1 cellular context compared by ENCODE assay signal in the genomic region with DNA sequence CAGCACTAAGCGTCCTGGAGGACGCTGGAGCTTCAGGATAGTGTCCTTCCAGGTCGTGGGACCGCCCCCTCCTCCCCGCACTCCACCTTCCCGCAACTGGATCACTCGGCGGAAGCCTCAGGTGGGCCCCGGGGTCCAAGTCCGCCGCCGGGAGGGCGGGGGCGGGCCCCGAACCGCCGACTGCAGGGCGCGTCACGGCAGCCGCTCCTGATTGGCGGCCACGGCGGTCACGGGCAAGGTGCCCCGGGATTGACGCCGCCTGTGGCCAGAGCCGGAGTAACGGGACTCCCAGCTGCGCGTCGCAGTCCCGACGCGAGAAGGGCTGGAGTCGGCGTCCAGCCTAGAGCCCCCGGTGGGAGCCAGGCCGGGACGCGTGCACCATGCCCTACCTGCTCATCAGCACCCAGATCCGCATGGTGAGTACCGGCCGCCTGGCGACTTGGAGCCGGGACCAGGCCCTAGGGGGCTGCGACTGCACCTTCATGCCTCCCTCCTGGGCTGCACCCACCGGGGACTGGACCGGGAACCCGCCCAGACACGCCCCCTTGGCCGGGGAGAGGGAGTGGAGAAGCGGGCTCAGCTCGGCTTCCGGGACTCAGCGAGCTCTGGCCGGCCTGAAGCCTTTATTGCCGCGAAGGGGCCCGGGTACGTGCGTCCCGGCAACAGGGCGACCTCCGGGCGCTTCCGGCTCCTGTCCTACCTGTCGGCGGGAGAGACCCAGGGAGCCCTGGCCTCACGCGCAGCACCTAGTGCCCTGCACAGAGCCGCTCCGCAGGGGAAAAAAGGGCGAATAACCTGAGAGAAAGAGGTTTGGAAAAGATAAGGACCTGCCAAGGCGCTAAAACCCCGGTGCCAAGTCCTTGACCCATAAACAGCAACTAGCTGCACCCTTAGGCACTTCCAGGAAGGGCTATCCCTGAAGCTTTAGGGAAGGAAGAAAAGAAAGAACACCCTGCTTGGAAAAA.
TF ChIP-seq lines count a peak whose summit lies in the region.

A gene (plus strand): TSS at position 268 of the 965 bp plus-strand sequence. CDS start 113 bp downstream, at position 381.

TF ChIP-seq in HepG2, 621 proteins besides CTCF, POLR2A, EP300 and RAD21 (continued from another document and continues in another):
- TF ChIP-seq, protein P1, sequence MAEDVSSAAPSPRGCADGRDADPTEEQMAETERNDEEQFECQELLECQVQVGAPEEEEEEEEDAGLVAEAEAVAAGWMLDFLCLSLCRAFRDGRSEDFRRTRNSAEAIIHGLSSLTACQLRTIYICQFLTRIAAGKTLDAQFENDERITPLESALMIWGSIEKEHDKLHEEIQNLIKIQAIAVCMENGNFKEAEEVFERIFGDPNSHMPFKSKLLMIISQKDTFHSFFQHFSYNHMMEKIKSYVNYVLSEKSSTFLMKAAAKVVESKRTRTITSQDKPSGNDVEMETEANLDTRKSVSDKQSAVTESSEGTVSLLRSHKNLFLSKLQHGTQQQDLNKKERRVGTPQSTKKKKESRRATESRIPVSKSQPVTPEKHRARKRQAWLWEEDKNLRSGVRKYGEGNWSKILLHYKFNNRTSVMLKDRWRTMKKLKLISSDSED (CRISPR knock-in tag; IDR thresholded peaks at IDR 0.05) = 0 out of 2 replicates have a peak, but pooled peaks have one; percentile 45
- TF ChIP-seq ZNF607 (CRISPR knock-in tag; IDR thresholded peaks at IDR 0.05; ENCODE audit: borderline replicate concordance) (peak; percentile 86), JDP2 (CRISPR knock-in tag; IDR thresholded peaks at IDR 0.05; ENCODE audit: borderline replicate concordance) (no peak), REL (CRISPR knock-in tag; conservative IDR thresholded peaks at IDR 0.05) (peak; percentile 49; the same call in 1 of the 2 replicates), KDM1A (CRISPR knock-in tag; IDR thresholded peaks at IDR 0.05) (peak; percentile 22; the same call in 1 of the 2 replicates), EEA1 (CRISPR knock-in tag; IDR thresholded peaks at IDR 0.05; ENCODE audit: borderline replicate concordance) (peak; percentile 97; the same call in 1 of the 2 replicates), ZNF224 (CRISPR knock-in tag; IDR thresholded peaks at IDR 0.05) (peak; percentile 74), SMAD9 (CRISPR knock-in tag; IDR thresholded peaks at IDR 0.05) (0 out of 2 replicates have a peak, but pooled peaks have one; percentile 50), SP4 (CRISPR knock-in tag; IDR thresholded peaks at IDR 0.05) (peak; percentile 84), ZNF44 (CRISPR knock-in tag; IDR thresholded peaks at IDR 0.05) (0 out of 2 replicates have a peak, but pooled peaks have one; percentile 16), ZNF749 (CRISPR knock-in tag; IDR thresholded peaks at IDR 0.05; ENCODE audit: borderline replicate concordance) (peak; percentile 81; the same call in 1 of the 2 replicates), ZNF510 (CRISPR knock-in tag; IDR thresholded peaks at IDR 0.05; ENCODE audit: low read depth) (peak; percentile 69; the same call in 1 of the 2 replicates), ADNP (CRISPR knock-in tag; IDR thresholded peaks at IDR 0.05) (no peak), SYNCRIP (IDR thresholded peaks at IDR 0.05; ENCODE audit: insufficient read depth, low read depth, low read length) (no peak), ZNF878 (CRISPR knock-in tag; IDR thresholded peaks at IDR 0.05) (0 out of 2 replicates have a peak, but pooled peaks have one; percentile 40), ARID2 (CRISPR knock-in tag; IDR thresholded peaks at IDR 0.05; ENCODE audit: borderline replicate concordance) (peak; percentile 38; the same call in 1 of the 2 replicates), SIX4 (CRISPR knock-in tag; IDR thresholded peaks at IDR 0.05) (no peak; the same call in 1 of the 2 replicates), ESRRA (CRISPR knock-in tag; IDR thresholded peaks at IDR 0.05; ENCODE audit: low read depth) (peak; percentile 75; the same call in 1 of the 2 replicates), ZNF839 (CRISPR knock-in tag; IDR thresholded peaks at IDR 0.05; ENCODE audit: borderline replicate concordance) (peak; percentile 33; the same call in 1 of the 2 replicates), ZNF543 (CRISPR knock-in tag; IDR thresholded peaks at IDR 0.05) (peak; percentile 42), POLR2AphosphoS5 (IDR thresholded peaks at IDR 0.05; ENCODE audit: low read depth, low read length) (peak; percentile 76), FOXJ3 (CRISPR knock-in tag; IDR thresholded peaks at IDR 0.05; ENCODE audit: borderline replicate concordance) (peak; percentile 46; the same call in 1 of the 2 replicates), ZNF766 (CRISPR knock-in tag; IDR thresholded peaks at IDR 0.05; ENCODE audit: borderline replicate concordance) (0 out of 2 replicates have a peak, but pooled peaks have one; percentile 18), YY1 (IDR thresholded peaks at IDR 0.05; ENCODE audit: insufficient read depth, insufficient replicate concordance, low read depth, low read length) (peak; percentile 14), NFYC (CRISPR knock-in tag; IDR thresholded peaks at IDR 0.05) (peak; percentile 80), ZNF550 (CRISPR knock-in tag; IDR thresholded peaks at IDR 0.05; ENCODE audit: borderline replicate concordance) (0 out of 2 replicates have a peak, but pooled peaks have one; percentile 34)
- TF ChIP-seq, protein P2, sequence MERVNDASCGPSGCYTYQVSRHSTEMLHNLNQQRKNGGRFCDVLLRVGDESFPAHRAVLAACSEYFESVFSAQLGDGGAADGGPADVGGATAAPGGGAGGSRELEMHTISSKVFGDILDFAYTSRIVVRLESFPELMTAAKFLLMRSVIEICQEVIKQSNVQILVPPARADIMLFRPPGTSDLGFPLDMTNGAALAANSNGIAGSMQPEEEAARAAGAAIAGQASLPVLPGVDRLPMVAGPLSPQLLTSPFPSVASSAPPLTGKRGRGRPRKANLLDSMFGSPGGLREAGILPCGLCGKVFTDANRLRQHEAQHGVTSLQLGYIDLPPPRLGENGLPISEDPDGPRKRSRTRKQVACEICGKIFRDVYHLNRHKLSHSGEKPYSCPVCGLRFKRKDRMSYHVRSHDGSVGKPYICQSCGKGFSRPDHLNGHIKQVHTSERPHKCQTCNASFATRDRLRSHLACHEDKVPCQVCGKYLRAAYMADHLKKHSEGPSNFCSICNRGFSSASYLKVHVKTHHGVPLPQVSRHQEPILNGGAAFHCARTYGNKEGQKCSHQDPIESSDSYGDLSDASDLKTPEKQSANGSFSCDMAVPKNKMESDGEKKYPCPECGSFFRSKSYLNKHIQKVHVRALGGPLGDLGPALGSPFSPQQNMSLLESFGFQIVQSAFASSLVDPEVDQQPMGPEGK (CRISPR knock-in tag; IDR thresholded peaks at IDR 0.05) = no peak; the same call in 1 of the 2 replicates
- TF ChIP-seq, protein P3, sequence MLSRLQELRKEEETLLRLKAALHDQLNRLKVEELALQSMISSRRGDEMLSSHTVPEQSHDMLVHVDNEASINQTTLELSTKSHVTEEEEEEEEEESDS (CRISPR knock-in tag; IDR thresholded peaks at IDR 0.05; ENCODE audit: borderline replicate concordance) = 0 out of 2 replicates have a peak, but pooled peaks have one; percentile 29
- TF ChIP-seq, protein P4, sequence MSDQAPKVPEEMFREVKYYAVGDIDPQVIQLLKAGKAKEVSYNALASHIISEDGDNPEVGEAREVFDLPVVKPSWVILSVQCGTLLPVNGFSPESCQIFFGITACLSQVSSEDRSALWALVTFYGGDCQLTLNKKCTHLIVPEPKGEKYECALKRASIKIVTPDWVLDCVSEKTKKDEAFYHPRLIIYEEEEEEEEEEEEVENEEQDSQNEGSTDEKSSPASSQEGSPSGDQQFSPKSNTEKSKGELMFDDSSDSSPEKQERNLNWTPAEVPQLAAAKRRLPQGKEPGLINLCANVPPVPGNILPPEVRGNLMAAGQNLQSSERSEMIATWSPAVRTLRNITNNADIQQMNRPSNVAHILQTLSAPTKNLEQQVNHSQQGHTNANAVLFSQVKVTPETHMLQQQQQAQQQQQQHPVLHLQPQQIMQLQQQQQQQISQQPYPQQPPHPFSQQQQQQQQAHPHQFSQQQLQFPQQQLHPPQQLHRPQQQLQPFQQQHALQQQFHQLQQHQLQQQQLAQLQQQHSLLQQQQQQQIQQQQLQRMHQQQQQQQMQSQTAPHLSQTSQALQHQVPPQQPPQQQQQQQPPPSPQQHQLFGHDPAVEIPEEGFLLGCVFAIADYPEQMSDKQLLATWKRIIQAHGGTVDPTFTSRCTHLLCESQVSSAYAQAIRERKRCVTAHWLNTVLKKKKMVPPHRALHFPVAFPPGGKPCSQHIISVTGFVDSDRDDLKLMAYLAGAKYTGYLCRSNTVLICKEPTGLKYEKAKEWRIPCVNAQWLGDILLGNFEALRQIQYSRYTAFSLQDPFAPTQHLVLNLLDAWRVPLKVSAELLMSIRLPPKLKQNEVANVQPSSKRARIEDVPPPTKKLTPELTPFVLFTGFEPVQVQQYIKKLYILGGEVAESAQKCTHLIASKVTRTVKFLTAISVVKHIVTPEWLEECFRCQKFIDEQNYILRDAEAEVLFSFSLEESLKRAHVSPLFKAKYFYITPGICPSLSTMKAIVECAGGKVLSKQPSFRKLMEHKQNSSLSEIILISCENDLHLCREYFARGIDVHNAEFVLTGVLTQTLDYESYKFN (CRISPR knock-in tag; conservative IDR thresholded peaks at IDR 0.05) = peak; percentile 89
- TF ChIP-seq, protein P5, sequence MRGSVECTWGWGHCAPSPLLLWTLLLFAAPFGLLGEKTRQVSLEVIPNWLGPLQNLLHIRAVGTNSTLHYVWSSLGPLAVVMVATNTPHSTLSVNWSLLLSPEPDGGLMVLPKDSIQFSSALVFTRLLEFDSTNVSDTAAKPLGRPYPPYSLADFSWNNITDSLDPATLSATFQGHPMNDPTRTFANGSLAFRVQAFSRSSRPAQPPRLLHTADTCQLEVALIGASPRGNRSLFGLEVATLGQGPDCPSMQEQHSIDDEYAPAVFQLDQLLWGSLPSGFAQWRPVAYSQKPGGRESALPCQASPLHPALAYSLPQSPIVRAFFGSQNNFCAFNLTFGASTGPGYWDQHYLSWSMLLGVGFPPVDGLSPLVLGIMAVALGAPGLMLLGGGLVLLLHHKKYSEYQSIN (CRISPR knock-in tag; IDR thresholded peaks at IDR 0.05; ENCODE audit: borderline replicate concordance) = no peak
- TF ChIP-seq, protein P6, sequence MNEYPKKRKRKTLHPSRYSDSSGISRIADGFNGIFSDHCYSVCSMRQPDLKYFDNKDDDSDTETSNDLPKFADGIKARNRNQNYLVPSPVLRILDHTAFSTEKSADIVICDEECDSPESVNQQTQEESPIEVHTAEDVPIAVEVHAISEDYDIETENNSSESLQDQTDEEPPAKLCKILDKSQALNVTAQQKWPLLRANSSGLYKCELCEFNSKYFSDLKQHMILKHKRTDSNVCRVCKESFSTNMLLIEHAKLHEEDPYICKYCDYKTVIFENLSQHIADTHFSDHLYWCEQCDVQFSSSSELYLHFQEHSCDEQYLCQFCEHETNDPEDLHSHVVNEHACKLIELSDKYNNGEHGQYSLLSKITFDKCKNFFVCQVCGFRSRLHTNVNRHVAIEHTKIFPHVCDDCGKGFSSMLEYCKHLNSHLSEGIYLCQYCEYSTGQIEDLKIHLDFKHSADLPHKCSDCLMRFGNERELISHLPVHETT (CRISPR knock-in tag; conservative IDR thresholded peaks at IDR 0.05) = peak; percentile 92
- TF ChIP-seq, protein P7, sequence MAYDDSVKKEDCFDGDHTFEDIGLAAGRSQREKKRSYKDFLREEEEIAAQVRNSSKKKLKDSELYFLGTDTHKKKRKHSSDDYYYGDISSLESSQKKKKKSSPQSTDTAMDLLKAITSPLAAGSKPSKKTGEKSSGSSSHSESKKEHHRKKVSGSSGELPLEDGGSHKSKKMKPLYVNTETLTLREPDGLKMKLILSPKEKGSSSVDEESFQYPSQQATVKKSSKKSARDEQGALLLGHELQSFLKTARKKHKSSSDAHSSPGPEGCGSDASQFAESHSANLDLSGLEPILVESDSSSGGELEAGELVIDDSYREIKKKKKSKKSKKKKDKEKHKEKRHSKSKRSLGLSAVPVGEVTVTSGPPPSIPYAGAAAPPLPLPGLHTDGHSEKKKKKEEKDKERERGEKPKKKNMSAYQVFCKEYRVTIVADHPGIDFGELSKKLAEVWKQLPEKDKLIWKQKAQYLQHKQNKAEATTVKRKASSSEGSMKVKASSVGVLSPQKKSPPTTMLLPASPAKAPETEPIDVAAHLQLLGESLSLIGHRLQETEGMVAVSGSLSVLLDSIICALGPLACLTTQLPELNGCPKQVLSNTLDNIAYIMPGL (CRISPR knock-in tag; IDR thresholded peaks at IDR 0.05; ENCODE audit: borderline replicate concordance in 1 of 2, low read depth in 1 of 2) = peak; percentile 84 to 95; a peak in 3 of 4 replicates
- TF ChIP-seq, protein P8, sequence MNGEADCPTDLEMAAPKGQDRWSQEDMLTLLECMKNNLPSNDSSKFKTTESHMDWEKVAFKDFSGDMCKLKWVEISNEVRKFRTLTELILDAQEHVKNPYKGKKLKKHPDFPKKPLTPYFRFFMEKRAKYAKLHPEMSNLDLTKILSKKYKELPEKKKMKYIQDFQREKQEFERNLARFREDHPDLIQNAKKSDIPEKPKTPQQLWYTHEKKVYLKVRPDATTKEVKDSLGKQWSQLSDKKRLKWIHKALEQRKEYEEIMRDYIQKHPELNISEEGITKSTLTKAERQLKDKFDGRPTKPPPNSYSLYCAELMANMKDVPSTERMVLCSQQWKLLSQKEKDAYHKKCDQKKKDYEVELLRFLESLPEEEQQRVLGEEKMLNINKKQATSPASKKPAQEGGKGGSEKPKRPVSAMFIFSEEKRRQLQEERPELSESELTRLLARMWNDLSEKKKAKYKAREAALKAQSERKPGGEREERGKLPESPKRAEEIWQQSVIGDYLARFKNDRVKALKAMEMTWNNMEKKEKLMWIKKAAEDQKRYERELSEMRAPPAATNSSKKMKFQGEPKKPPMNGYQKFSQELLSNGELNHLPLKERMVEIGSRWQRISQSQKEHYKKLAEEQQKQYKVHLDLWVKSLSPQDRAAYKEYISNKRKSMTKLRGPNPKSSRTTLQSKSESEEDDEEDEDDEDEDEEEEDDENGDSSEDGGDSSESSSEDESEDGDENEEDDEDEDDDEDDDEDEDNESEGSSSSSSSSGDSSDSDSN (CRISPR knock-in tag; IDR thresholded peaks at IDR 0.05) = peak; percentile 95
- TF ChIP-seq, protein P9, sequence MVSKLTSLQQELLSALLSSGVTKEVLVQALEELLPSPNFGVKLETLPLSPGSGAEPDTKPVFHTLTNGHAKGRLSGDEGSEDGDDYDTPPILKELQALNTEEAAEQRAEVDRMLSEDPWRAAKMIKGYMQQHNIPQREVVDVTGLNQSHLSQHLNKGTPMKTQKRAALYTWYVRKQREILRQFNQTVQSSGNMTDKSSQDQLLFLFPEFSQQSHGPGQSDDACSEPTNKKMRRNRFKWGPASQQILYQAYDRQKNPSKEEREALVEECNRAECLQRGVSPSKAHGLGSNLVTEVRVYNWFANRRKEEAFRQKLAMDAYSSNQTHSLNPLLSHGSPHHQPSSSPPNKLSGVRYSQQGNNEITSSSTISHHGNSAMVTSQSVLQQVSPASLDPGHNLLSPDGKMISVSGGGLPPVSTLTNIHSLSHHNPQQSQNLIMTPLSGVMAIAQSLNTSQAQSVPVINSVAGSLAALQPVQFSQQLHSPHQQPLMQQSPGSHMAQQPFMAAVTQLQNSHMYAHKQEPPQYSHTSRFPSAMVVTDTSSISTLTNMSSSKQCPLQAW (CRISPR knock-in tag; IDR thresholded peaks at IDR 0.05) = peak; percentile 87; the same call in 1 of the 2 replicates
- TF ChIP-seq, protein P10, sequence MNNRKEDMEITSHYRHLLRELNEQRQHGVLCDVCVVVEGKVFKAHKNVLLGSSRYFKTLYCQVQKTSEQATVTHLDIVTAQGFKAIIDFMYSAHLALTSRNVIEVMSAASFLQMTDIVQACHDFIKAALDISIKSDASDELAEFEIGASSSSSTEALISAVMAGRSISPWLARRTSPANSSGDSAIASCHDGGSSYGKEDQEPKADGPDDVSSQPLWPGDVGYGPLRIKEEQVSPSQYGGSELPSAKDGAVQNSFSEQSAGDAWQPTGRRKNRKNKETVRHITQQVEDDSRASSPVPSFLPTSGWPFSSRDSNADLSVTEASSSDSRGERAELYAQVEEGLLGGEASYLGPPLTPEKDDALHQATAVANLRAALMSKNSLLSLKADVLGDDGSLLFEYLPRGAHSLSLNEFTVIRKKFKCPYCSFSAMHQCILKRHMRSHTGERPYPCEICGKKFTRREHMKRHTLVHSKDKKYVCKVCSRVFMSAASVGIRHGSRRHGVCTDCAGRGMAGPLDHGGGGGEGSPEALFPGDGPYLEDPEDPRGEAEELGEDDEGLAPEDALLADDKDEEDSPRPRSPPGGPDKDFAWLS (CRISPR knock-in tag; IDR thresholded peaks at IDR 0.05; ENCODE audit: borderline replicate concordance) = 0 out of 2 replicates have a peak, but pooled peaks have one; percentile 58
